ENCODE assay signal across 8 cellular contexts in the genomic region with DNA sequence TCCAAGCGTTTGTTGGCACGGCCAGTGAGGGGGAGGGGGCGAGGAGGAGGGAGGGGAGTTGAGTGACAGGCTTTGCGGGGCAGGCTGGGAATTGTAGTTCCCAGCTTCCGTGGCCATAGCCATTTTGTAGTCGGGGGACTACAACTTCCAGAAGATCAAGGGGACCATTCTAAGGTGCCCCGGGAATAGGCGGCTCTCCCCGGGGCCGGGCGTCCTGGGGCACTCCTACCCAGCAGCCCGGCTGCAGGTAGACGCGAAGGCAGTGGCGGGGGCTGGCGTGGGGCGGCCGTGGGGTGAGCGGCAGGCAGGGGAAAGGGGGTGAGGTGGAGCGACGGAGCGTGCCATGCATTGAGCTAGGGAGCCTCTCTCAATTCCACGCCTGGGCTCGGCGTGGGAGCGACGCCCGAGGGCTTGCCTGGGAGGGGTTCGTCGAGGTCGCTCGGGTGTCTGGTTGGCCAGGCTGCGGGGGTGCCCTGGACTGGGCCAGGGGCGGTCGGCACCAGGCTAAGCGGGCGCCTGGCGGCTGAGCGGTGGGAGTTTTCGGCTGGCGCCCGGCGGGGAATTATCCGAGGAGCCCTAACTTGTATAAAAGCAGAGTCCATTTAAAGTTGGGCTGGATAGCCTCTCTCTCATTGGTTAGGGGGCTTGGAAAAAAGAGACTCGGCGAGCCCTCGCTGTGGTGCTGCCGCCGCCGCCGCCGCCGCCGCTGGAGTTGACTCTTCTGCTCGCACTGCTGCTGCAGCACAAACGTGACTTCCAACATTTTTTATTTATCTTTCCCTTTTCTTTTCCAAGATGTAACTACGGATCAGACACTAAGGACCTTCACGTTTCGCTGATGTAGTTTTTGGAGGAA. TPM values are rescaled to one million over a fixed set of nuclear protein-coding genes. Genes with fewer than 3 reads are reported as not detected.
DNase-seq lines count a peak whose midpoint lies in the region; ATAC-seq and TF ChIP-seq lines count a peak whose summit lies in the region.

A gene (plus strand): TSS at position 709 of the 856 bp plus-strand sequence. CDS start 471 bp downstream, outside the sequence.

- POLR2A ChIA-PET in activated naive CD8-positive, alpha-beta T cell treated with anti-CD3 and anti-CD28 coated beads, Interleukin-2, amount 10 ng/mL, durations not matched to agents 7 days and 5 days (lab: Charles Lee), result interaction anchor here (0.6 to 1.2 kb wide), 5 partner anchors 25 to 200 kb away, joined by 3 to 6 read pairs (median 3); no protein-coding TSS in a partner anchor

- TF ChIP-seq CTCF in GM12865 (IDR thresholded peaks at IDR 0.05; ENCODE audit: insufficient read depth, low read depth, low read length, missing control alignments) (no peak), SU-DHL-6 (IDR thresholded peaks at IDR 0.05; ENCODE audit: insufficient read depth, low read length, poor library complexity, severe bottlenecking) (no peak), ovary (IDR thresholded peaks at IDR 0.05) (peak in 2 of 3 donors; percentile 5 to 20)

- H3K4me2 ChIP-seq in SU-DHL-6 (ENCODE audit: low read depth, low read length, poor library complexity, severe bottlenecking), result peak within 1 kb of the TSS; percentile 87

- H3K27ac Mint-ChIP-seq in activated naive CD8-positive, alpha-beta T cell treated with anti-CD3 and anti-CD28 coated beads, Interleukin-2, amount 10 ng/mL, durations not matched to agents 7 days and 5 days, result peak within 1 kb of the TSS; percentile 100

- no peaks in the 10 kb centered on the region for H4K20me1 ChIP-seq in SU-DHL-6 (ENCODE audit: low read depth, low read length)

- H3K9ac ChIP-seq in SU-DHL-6 (ENCODE audit: low read length), result peak within 1 kb of the TSS; percentile 68

- H2AFZ ChIP-seq in SU-DHL-6 (ENCODE audit: low read depth, low read length, severe bottlenecking), result peak within 1 kb of the TSS; percentile 88

- TF ChIP-seq POLR2A in ovary (IDR thresholded peaks at IDR 0.05), result peak; percentile 55

- H3K9me3 ChIP-seq in SU-DHL-6 (ENCODE audit: insufficient read depth, low read length) (no peaks in the 10 kb centered on the region), ovary (no peaks in the 10 kb centered on the region), thymus (ENCODE audit: control insufficient read depth) (no peaks in the 10 kb centered on the region)

- H3K4me3 ChIP-seq in GM12865 (ENCODE audit: low read depth, low read length), result peak within 1 kb of the TSS; percentile 72
- H3K4me3 ChIP-seq in SU-DHL-6 (ENCODE audit: insufficient read depth, low read length, poor library complexity, severe bottlenecking), result peak within 1 kb of the TSS; percentile 96
- H3K4me3 ChIP-seq in ovary, result peak within 1 kb of the TSS; percentile 91
- peak within 1 kb of the TSS; percentile 81 for H3K4me3 ChIP-seq in thymus (ENCODE audit: low read length)

- no peaks in the 10 kb centered on the region for H3K27me3 Mint-ChIP-seq in activated naive CD8-positive, alpha-beta T cell treated with anti-CD3 and anti-CD28 coated beads, Interleukin-2, amount 10 ng/mL, durations not matched to agents 7 days and 5 days

- no peaks in the 10 kb centered on the region for H3K79me2 ChIP-seq in SU-DHL-6 (ENCODE audit: insufficient read depth, low read length)

- no peaks in the 10 kb centered on the region for H3K9me3 Mint-ChIP-seq in activated naive CD8-positive, alpha-beta T cell treated with anti-CD3 and anti-CD28 coated beads, Interleukin-2, amount 10 ng/mL, durations not matched to agents 7 days and 5 days

- ATAC-seq in HG02759 (IDR thresholded peaks at IDR 0.05; ENCODE audit: unreplicated experiment), result peak; percentile 61
- ATAC-seq in activated naive CD8-positive, alpha-beta T cell treated with anti-CD3 and anti-CD28 coated beads, Interleukin-2, amount 10 ng/mL, durations not matched to agents 7 days and 5 days (ENCODE audit: low read depth), result peak; percentile 43

- H3K27ac ChIP-seq in SU-DHL-6 (ENCODE audit: low read depth, low read length) (peak within 1 kb of the TSS; percentile 43), ovary (peak within 1 kb of the TSS; percentile 91 to 92), thymus (ENCODE audit: low read depth) (peak within 1 kb of the TSS; percentile 93)

- H3K4me3 Mint-ChIP-seq in activated naive CD8-positive, alpha-beta T cell treated with anti-CD3 and anti-CD28 coated beads, Interleukin-2, amount 10 ng/mL, durations not matched to agents 7 days and 5 days, result peak within 1 kb of the TSS; percentile 93

- no peaks in the 10 kb centered on the region for H3K27me3 ChIP-seq in SU-DHL-6 (ENCODE audit: low read length)
- H3K27me3 ChIP-seq in ovary, result no peaks in the 10 kb centered on the region
- peaks cover 4% of the 10 kb centered on the region for H3K27me3 ChIP-seq in thymus (ENCODE audit: control insufficient read depth, insufficient read depth)

- intact Hi-C loops in head of caudate nucleus (cut with DNase I), result loop anchor here (2.0 to 5.0 kb wide), 3 partner anchors 157 to 1035 kb away; no protein-coding TSS in a partner anchor
- intact Hi-C loops in ovary (cut with DNase I), result loop anchor here in 2 of 4 donors (5.0 to 10.0 kb wide), 3 partner anchors 249 to 1033 kb away; no protein-coding TSS in a partner anchor

- peaks cover 4% of the 10 kb centered on the region for H3K36me3 Mint-ChIP-seq in activated naive CD8-positive, alpha-beta T cell treated with anti-CD3 and anti-CD28 coated beads, Interleukin-2, amount 10 ng/mL, durations not matched to agents 7 days and 5 days

- H3K36me3 ChIP-seq in SU-DHL-6 (ENCODE audit: low read length) (no peaks in the 10 kb centered on the region), ovary (no peaks in the 10 kb centered on the region), thymus (ENCODE audit: control insufficient read depth, insufficient read depth) (no peaks in the 10 kb centered on the region)

- no peaks in the 10 kb centered on the region for H3K9me2 ChIP-seq in SU-DHL-6 (replicated peaks; ENCODE audit: insufficient read depth, low read length)

- DNase-seq in GM12865 (ENCODE audit: low read depth) (peak; percentile 98), NCI-H1417 (lab: John Stamatoyannopoulos, UW) (peak; percentile 95 to 99 (median 97)), head of caudate nucleus (peak; percentile 92 to 99 (median 97)), ovary (peak; percentile 97 to 99 (median 97))
- peak; percentile 92 for DNase-seq in activated naive CD8-positive, alpha-beta T cell treated with anti-CD3 and anti-CD28 coated beads, Interleukin-2, amount 10 ng/mL, durations not matched to agents 7 days and 5 days

- peaks cover 1% of the 10 kb centered on the region for H3K4me1 ChIP-seq in ovary (ENCODE audit: insufficient read depth)
- H3K4me1 ChIP-seq in thymus (ENCODE audit: control insufficient read depth, insufficient read depth, low read length), result peaks cover 9% of the 10 kb centered on the region

- H3K4me1 Mint-ChIP-seq in activated naive CD8-positive, alpha-beta T cell treated with anti-CD3 and anti-CD28 coated beads, Interleukin-2, amount 10 ng/mL, durations not matched to agents 7 days and 5 days, result peaks cover 18% of the 10 kb centered on the region

- TF ChIP-seq EP300 in ovary (IDR thresholded peaks at IDR 0.05), result no peak

- whole genome bisulfite sequencing in ovary, 3 donors, result 0 to 1% (median 0%) methylated on average over 54 to 59 of the region's 59 CpGs
- under 1% methylated on average over 59 of the region's 59 CpGs for WGBS in thymus

- H3F3A ChIP-seq in SU-DHL-6 (ENCODE audit: insufficient read depth), result peaks cover 25% of the 10 kb centered on the region

RNA-seq across cellular contexts. Expression of the gene that starts here (rescaled TPM):
- 10 to 100 TPM; 30.0 to 31.5 TPM for total RNA-seq in activated naive CD8-positive, alpha-beta T cell treated with anti-CD3 and anti-CD28 coated beads, Interleukin-2, amount 10 ng/mL, durations not matched to agents 7 days and 5 days
- total RNA-seq in ovary, result 10 to 100 TPM in 2 of 7 donors, 1 to 10 TPM in 5; 6.1 to 17.4 (median 8.7) TPM
- 1 to 10 TPM; 4.5 to 6.9 TPM for polyA plus RNA-seq in ovary
- polyA plus RNA-seq in thymus, result 15.8 TPM

Comparison
In these comparisons a context has a peak if more than half of its experiments do, and no peak if none do; other contexts are left out.
1. Peak in every context shown above with its lines: DNase-seq, ATAC-seq, H3K4me3 ChIP-seq and H3K27ac ChIP-seq.
2. CTCF ChIP-seq: peak in ovary (2 of 3); none in GM12865 (single experiment) and SU-DHL-6 (single experiment).
3. H3K27ac ChIP-seq: peak in every context shown above with its lines; median percentile 93 in thymus; 92 in ovary; 43 in SU-DHL-6.